ENCODE assay signal across 12 cellular contexts in the genomic region with DNA sequence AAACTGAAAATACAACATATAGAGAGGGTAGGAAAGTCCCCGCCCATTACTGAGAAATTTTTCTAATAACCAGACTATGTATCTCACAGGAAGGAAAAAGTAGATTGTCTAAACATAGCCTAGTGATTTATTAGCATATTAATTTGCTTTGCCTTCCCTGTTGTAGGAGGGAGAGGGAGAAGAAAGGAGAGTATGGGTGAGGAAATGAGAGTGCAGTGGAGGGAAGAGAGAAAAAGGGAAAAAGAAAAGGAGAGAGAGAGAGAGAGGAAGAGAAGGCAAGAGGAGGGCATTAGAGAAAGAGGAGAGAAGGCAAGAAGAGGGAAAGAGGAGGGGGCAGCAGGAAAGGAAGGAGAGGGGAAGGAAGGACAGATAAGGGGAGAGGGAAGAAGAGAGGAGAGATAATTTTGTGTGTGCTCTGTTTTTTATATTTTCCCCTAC. TPM values are rescaled to one million over a fixed set of nuclear protein-coding genes. Genes with fewer than 3 reads are reported as not detected.
DNase-seq lines count a peak whose midpoint lies in the region; ATAC-seq and TF ChIP-seq lines count a peak whose summit lies in the region.
"Had no signal": no experiment of that assay in that cellular context is flagged by ENCODE, and none has a peak within 500 bp of the region (broad histone marks: within the 10 kb centered on the region; RNA-seq: fewer than 3 reads in every experiment).

No MANE protein-coding gene starts in this region.

- peak overlapping the region; percentile 99 to 100 (median 100) for H3K27ac Mint-ChIP-seq in CD14-positive monocyte
- peak overlapping the region in 2 of 3 experiments; percentile 0 to 5 for H3K27ac Mint-ChIP-seq in nephron

- H3K9me2 ChIP-seq in GM23248 (ENCODE audit: insufficient read depth) = no peaks in the 10 kb centered on the region

- no peaks in the 10 kb centered on the region for H3K9me3 ChIP-seq in GM23248 (ENCODE audit: low read depth)

- H3K4me2 ChIP-seq in GM23248 (ENCODE audit: unreplicated experiment) = peak overlapping the region; percentile 63

- TF ChIP-seq CTCF in CD14-positive monocyte (IDR thresholded peaks at IDR 0.05) (no peak), brain microvascular endothelial cell (IDR thresholded peaks at IDR 0.05; ENCODE audit: low read depth, low read length, missing control alignments) (no peak), nephron (IDR thresholded peaks at IDR 0.05; ENCODE audit: unreplicated experiment in 3 of 3) (no peak)

- H3K27ac ChIP-seq in GM23248 (peak overlapping the region; percentile 95), brain microvascular endothelial cell (peak overlapping the region; percentile 98)

- WGBS in GM23248 (ENCODE audit: low coverage in 1 of 2, low lambda C conversion rate in 2 of 2, missing lambda C conversion rate in 2 of 2), 2 experiments = 45 to 51% methylated on average over 1 of the region's 1 CpG

- in situ Hi-C loops in GM23248 (cut with MboI) = no loop called here
- in situ Hi-C loops in brain microvascular endothelial cell (cut with HindIII; ENCODE audit: low pct_ligation_motif_present, low sequenced_read_pairs) = no loop called here

- peak overlapping the region; percentile 75 for H3K9ac ChIP-seq in GM23248

- H3K4me3 ChIP-seq in GM23248 = no peak overlapping the region
- H3K4me3 ChIP-seq in brain microvascular endothelial cell (ENCODE audit: low read depth, low read length) = no peak overlapping the region
- H3K4me3 ChIP-seq: heart right ventricle had no signal

- peaks cover 38% of the 10 kb centered on the region for H3K4me1 ChIP-seq in GM23248 (ENCODE audit: insufficient read depth)

- peak overlapping the region; percentile 13; the same call in 1 of the 2 replicates for H2AFZ ChIP-seq in GM23248

- no peaks in the 10 kb centered on the region for H4K20me1 ChIP-seq in GM23248 (ENCODE audit: insufficient read depth)

- H3K27me3 ChIP-seq in GM23248 (replicated peaks; ENCODE audit: insufficient read depth) (no peaks in the 10 kb centered on the region), brain microvascular endothelial cell (replicated peaks) (no peaks in the 10 kb centered on the region)
- H3K27me3 ChIP-seq: heart right ventricle had no signal

- H3K79me2 ChIP-seq in GM23248 (ENCODE audit: insufficient read depth) = no peaks in the 10 kb centered on the region

- H3K36me3 Mint-ChIP-seq in CD14-positive monocyte = peaks cover under 1 to 2% of the 10 kb centered on the region in 2 donors
- no peaks in the 10 kb centered on the region for H3K36me3 Mint-ChIP-seq in nephron (ENCODE audit: low read depth)

- peaks cover 23% of the 10 kb centered on the region for H3F3A ChIP-seq in GM23248 (ENCODE audit: insufficient read depth)

- no peaks in the 10 kb centered on the region for H3K36me3 ChIP-seq in GM23248 (ENCODE audit: low read depth)
- H3K36me3 ChIP-seq in brain microvascular endothelial cell (replicated peaks) = no peaks in the 10 kb centered on the region
- H3K36me3 ChIP-seq: heart right ventricle had no signal

- H3K9me3 Mint-ChIP-seq in CD14-positive monocyte (peaks cover 0 to 2% (median 0%) of the 10 kb centered on the region in 7 donors), nephron (no peaks in the 10 kb centered on the region)

- ATAC-seq in HG03457 (IDR thresholded peaks at IDR 0.05; ENCODE audit: unreplicated experiment) (no peak), GM21619 (IDR thresholded peaks at IDR 0.05; ENCODE audit: unreplicated experiment) (no peak), GM18861 (IDR thresholded peaks at IDR 0.05; ENCODE audit: unreplicated experiment) (no peak)

- no peak for DNase-seq in CD14-positive monocyte (ENCODE audit: low spot score)
- DNase-seq in GM23248 = no peak
- no peak for DNase-seq in brain microvascular endothelial cell
- no peak for DNase-seq in cerebellar nuclear complex (lab: John Stamatoyannopoulos, UW)
- DNase-seq: activated CD4-positive, CD25-positive, alpha-beta regulatory T cell; activated effector memory CD4-positive, alpha-beta T cell treated with Interleukin-2 at 50 U/mL for 16 hours; heart right ventricle; NCI-H2107 had no signal

- H3K4me3 Mint-ChIP-seq in CD14-positive monocyte (peak overlapping the region in 1 of 2 donors; percentile 78), nephron (no peak overlapping the region)

- H3K4me1 Mint-ChIP-seq in CD14-positive monocyte = peaks cover 69% of the 10 kb centered on the region
- no peaks in the 10 kb centered on the region for H3K4me1 Mint-ChIP-seq in nephron

- peaks cover 0 to 7% (median 2%) of the 10 kb centered on the region in 3 donors for H3K27me3 Mint-ChIP-seq in CD14-positive monocyte (ENCODE audit: low read depth in 3 of 3)
- no peaks in the 10 kb centered on the region for H3K27me3 Mint-ChIP-seq in nephron (ENCODE audit: low read depth)

- intact Hi-C loops in CD14-positive monocyte (cut with micrococcal nuclease) = no loop called here

RNA-seq across cellular contexts. Expression of a gene that starts 3.6 kb away (rescaled TPM):
- polyA plus RNA-seq in CD14-positive monocyte (100 to 1,000 TPM; 131 to 132 TPM), GM23248 (2016; fragmentation: Nextera tagmentation; extraction: Ambion mirVana) (0.15 TPM in 1 of 2 replicates, not detected in the other)
- under 0.01 TPM in 1 of 2 replicates, not detected in the other for total RNA-seq in GM23248 (2014; rRNA removed; shearing (Covaris generic))

Comparison
In these comparisons a context has a peak if more than half of its experiments do, and no peak if none do; other contexts are left out.
1. RNA of a gene that starts 3.6 kb away (polyA plus RNA-seq): 131 to 132 TPM in CD14-positive monocyte; 0.15 TPM in GM23248; every median in the first group is over 100 times any median in the second.